1 cellular context compared by ENCODE assay signal in the genomic region with DNA sequence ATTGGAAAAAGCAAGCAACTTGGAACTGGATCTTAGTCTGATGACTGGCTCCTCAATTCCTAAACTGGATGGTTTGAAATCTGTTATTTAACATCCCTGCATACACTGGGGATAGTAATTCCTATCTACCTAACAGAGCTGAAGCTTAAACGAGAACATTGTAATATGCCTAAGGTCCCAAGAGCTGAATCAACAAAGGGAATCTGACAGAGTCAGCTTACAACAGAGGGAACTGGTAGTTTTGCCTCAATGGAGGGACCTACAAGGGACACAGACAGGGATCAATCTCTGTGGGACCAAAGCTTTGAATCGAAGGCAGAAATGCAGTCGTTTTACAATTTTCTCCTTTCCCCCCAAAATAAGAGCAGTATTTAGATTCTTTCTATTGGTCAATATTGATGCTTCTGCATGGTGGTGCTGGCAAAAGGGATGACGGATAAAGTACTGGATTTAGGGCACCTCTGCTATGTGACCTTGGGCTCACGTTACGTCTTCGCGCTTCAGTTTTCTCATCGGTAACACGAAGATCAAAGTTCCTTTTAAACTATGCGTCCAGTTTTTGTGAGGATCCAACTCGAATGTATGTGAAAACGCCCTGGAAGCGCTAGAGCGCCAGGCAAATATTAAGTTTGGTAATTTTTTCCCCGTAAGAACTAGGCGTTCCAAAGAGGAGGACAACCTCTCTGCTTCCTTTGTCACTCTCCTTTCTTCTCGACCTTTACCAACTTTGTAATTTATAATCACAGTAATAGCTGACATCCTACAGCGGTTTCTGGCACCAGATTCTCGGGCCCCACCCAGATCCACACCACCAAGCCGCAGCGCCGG.
TF ChIP-seq lines count a peak whose summit lies in the region.

No MANE protein-coding gene starts in this region.

TF ChIP-seq in GM23338, 12 proteins besides CTCF, POLR2A, EP300 and RAD21 (continued from another document):
- TF ChIP-seq, protein P1, sequence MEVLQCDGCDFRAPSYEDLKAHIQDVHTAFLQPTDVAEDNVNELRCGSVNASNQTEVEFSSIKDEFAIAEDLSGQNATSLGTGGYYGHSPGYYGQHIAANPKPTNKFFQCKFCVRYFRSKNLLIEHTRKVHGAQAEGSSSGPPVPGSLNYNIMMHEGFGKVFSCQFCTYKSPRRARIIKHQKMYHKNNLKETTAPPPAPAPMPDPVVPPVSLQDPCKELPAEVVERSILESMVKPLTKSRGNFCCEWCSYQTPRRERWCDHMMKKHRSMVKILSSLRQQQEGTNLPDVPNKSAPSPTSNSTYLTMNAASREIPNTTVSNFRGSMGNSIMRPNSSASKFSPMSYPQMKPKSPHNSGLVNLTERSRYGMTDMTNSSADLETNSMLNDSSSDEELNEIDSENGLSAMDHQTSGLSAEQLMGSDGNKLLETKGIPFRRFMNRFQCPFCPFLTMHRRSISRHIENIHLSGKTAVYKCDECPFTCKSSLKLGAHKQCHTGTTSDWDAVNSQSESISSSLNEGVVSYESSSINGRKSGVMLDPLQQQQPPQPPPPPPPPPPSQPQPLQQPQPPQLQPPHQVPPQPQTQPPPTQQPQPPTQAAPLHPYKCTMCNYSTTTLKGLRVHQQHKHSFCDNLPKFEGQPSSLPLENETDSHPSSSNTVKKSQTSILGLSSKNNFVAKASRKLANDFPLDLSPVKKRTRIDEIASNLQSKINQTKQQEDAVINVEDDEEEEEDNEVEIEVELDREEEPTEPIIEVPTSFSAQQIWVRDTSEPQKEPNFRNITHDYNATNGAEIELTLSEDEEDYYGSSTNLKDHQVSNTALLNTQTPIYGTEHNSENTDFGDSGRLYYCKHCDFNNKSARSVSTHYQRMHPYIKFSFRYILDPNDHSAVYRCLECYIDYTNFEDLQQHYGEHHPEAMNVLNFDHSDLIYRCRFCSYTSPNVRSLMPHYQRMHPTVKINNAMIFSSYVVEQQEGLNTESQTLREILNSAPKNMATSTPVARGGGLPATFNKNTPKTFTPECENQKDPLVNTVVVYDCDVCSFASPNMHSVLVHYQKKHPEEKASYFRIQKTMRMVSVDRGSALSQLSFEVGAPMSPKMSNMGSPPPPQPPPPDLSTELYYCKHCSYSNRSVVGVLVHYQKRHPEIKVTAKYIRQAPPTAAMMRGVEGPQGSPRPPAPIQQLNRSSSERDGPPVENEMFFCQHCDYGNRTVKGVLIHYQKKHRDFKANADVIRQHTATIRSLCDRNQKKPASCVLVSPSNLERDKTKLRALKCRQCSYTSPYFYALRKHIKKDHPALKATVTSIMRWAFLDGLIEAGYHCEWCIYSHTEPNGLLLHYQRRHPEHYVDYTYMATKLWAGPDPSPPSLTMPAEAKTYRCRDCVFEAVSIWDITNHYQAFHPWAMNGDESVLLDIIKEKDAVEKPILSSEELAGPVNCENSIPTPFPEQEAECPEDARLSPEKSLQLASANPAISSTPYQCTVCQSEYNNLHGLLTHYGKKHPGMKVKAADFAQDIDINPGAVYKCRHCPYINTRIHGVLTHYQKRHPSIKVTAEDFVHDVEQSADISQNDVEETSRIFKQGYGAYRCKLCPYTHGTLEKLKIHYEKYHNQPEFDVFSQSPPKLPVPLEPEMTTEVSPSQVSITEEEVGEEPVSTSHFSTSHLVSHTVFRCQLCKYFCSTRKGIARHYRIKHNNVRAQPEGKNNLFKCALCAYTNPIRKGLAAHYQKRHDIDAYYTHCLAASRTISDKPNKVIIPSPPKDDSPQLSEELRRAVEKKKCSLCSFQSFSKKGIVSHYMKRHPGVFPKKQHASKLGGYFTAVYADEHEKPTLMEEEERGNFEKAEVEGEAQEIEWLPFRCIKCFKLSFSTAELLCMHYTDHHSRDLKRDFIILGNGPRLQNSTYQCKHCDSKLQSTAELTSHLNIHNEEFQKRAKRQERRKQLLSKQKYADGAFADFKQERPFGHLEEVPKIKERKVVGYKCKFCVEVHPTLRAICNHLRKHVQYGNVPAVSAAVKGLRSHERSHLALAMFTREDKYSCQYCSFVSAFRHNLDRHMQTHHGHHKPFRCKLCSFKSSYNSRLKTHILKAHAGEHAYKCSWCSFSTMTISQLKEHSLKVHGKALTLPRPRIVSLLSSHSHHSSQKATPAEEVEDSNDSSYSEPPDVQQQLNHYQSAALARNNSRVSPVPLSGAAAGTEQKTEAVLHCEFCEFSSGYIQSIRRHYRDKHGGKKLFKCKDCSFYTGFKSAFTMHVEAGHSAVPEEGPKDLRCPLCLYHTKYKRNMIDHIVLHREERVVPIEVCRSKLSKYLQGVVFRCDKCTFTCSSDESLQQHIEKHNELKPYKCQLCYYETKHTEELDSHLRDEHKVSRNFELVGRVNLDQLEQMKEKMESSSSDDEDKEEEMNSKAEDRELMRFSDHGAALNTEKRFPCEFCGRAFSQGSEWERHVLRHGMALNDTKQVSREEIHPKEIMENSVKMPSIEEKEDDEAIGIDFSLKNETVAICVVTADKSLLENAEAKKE (CRISPR knock-in tag; IDR thresholded peaks at IDR 0.05) = no peak
- TF ChIP-seq NANOG (IDR thresholded peaks at IDR 0.05; ENCODE audit: borderline replicate concordance) (no peak), CREB1 (CRISPR knock-in tag; IDR thresholded peaks at IDR 0.05; ENCODE audit: low read depth) (no peak), ZNF114 (CRISPR knock-in tag; IDR thresholded peaks at IDR 0.05) (no peak), EZH2phosphoT487 (IDR thresholded peaks at IDR 0.05; ENCODE audit: unreplicated experiment) (no peak), STAT1 (IDR thresholded peaks at IDR 0.05; ENCODE audit: unreplicated experiment) (no peak), JUNB (IDR thresholded peaks at IDR 0.05; ENCODE audit: unreplicated experiment) (no peak), ZNF331 (CRISPR knock-in tag; IDR thresholded peaks at IDR 0.05; ENCODE audit: low read depth) (no peak)
- TF ChIP-seq, protein P2, sequence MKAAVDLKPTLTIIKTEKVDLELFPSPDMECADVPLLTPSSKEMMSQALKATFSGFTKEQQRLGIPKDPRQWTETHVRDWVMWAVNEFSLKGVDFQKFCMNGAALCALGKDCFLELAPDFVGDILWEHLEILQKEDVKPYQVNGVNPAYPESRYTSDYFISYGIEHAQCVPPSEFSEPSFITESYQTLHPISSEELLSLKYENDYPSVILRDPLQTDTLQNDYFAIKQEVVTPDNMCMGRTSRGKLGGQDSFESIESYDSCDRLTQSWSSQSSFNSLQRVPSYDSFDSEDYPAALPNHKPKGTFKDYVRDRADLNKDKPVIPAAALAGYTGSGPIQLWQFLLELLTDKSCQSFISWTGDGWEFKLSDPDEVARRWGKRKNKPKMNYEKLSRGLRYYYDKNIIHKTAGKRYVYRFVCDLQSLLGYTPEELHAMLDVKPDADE (IDR thresholded peaks at IDR 0.05) = no peak
- TF ChIP-seq, protein P3, sequence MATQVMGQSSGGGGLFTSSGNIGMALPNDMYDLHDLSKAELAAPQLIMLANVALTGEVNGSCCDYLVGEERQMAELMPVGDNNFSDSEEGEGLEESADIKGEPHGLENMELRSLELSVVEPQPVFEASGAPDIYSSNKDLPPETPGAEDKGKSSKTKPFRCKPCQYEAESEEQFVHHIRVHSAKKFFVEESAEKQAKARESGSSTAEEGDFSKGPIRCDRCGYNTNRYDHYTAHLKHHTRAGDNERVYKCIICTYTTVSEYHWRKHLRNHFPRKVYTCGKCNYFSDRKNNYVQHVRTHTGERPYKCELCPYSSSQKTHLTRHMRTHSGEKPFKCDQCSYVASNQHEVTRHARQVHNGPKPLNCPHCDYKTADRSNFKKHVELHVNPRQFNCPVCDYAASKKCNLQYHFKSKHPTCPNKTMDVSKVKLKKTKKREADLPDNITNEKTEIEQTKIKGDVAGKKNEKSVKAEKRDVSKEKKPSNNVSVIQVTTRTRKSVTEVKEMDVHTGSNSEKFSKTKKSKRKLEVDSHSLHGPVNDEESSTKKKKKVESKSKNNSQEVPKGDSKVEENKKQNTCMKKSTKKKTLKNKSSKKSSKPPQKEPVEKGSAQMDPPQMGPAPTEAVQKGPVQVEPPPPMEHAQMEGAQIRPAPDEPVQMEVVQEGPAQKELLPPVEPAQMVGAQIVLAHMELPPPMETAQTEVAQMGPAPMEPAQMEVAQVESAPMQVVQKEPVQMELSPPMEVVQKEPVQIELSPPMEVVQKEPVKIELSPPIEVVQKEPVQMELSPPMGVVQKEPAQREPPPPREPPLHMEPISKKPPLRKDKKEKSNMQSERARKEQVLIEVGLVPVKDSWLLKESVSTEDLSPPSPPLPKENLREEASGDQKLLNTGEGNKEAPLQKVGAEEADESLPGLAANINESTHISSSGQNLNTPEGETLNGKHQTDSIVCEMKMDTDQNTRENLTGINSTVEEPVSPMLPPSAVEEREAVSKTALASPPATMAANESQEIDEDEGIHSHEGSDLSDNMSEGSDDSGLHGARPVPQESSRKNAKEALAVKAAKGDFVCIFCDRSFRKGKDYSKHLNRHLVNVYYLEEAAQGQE (IDR thresholded peaks at IDR 0.05; ENCODE audit: unreplicated experiment) = no peak
TF ChIP-seq in GM23338: peak in this region for 0.
